ENCODE assay signal across 1 cellular context in genomic region chr2:158923180-158923594, GRCh38.
TF ChIP-seq lines count a peak whose summit lies in the region.

No MANE protein-coding gene starts in this region.

TF ChIP-seq in HEK293, 187 proteins besides CTCF, POLR2A, EP300 and RAD21 (continued from another document and continues in another):
- TF ChIP-seq ZNF362 (tag by site-specific recombination; IDR thresholded peaks at IDR 0.05) (no peak), FEZF1 (tag by site-specific recombination; IDR thresholded peaks at IDR 0.05) (peak; percentile 83), ZSCAN18 (tag by site-specific recombination; IDR thresholded peaks at IDR 0.05) (no peak), ZBTB8A (tag by site-specific recombination; IDR thresholded peaks at IDR 0.05) (peak; percentile 61), PRDM10 (tag by site-specific recombination; IDR thresholded peaks at IDR 0.05) (peak; percentile 75), SCRT2 (tag by site-specific recombination; IDR thresholded peaks at IDR 0.05) (peak; percentile 88), ZNF350 (tag by site-specific recombination; IDR thresholded peaks at IDR 0.05) (no peak), ZNF114 (tag by site-specific recombination; IDR thresholded peaks at IDR 0.05) (no peak), ZNF664 (tag by site-specific recombination; IDR thresholded peaks at IDR 0.05) (0 out of 2 replicates have a peak, but pooled peaks have one; percentile 11), ZNF266 (tag by site-specific recombination; IDR thresholded peaks at IDR 0.05; ENCODE audit: low read depth) (no peak), ZNF335 (tag by site-specific recombination; conservative IDR thresholded peaks at IDR 0.05) (peak; percentile 34), ZNF510 (tag by site-specific recombination; IDR thresholded peaks at IDR 0.05; ENCODE audit: insufficient replicate concordance) (no peak), RBAK (tag by site-specific recombination; IDR thresholded peaks at IDR 0.05) (no peak), ZNF18 (tag by site-specific recombination; IDR thresholded peaks at IDR 0.05) (no peak), ZNF341 (tag by site-specific recombination; IDR thresholded peaks at IDR 0.05; ENCODE audit: low read depth) (no peak), ATF2 (tag by site-specific recombination; IDR thresholded peaks at IDR 0.05; ENCODE audit: low read depth) (no peak), OSR2 (tag by site-specific recombination; IDR thresholded peaks at IDR 0.05) (peak; percentile 60; the same call in 1 of the 2 replicates), ZNF175 (tag by site-specific recombination; IDR thresholded peaks at IDR 0.05) (no peak), ZNF670 (tag by site-specific recombination; IDR thresholded peaks at IDR 0.05; ENCODE audit: low read depth) (no peak), ZNF555 (tag by site-specific recombination; conservative IDR thresholded peaks at IDR 0.05) (no peak), SALL2 (tag by site-specific recombination; IDR thresholded peaks at IDR 0.05; ENCODE audit: borderline replicate concordance) (no peak), ZNF132 (tag by site-specific recombination; IDR thresholded peaks at IDR 0.05; ENCODE audit: borderline replicate concordance) (no peak), GFI1B (tag by site-specific recombination; IDR thresholded peaks at IDR 0.05) (peak; percentile 88), ZNF324 (tag by site-specific recombination; IDR thresholded peaks at IDR 0.05) (no peak), PRDM2 (tag by site-specific recombination; IDR thresholded peaks at IDR 0.05; ENCODE audit: borderline replicate concordance) (no peak), ZBTB20 (tag by site-specific recombination; IDR thresholded peaks at IDR 0.05) (no peak), ZNF391 (tag by site-specific recombination; IDR thresholded peaks at IDR 0.05; ENCODE audit: borderline replicate concordance, low read depth) (no peak), BCL6B (tag by site-specific recombination; IDR thresholded peaks at IDR 0.05) (no peak), ZNF433 (tag by site-specific recombination; IDR thresholded peaks at IDR 0.05; ENCODE audit: low read depth) (no peak), ZNF843 (tag by site-specific recombination; IDR thresholded peaks at IDR 0.05) (peak; percentile 68; the same call in 1 of the 2 replicates), EGR2 (tag by site-specific recombination; IDR thresholded peaks at IDR 0.05; ENCODE audit: low read depth) (no peak), PRDM6 (tag by site-specific recombination; IDR thresholded peaks at IDR 0.05) (peak; percentile 87), SP7 (tag by site-specific recombination; IDR thresholded peaks at IDR 0.05) (0 out of 2 replicates have a peak, but pooled peaks have one; percentile 28), IKZF3 (tag by site-specific recombination; IDR thresholded peaks at IDR 0.05) (peak; percentile 31; the same call in 1 of the 2 replicates), ZNF660 (tag by site-specific recombination; IDR thresholded peaks at IDR 0.05) (no peak), ZIC2 (tag by site-specific recombination; IDR thresholded peaks at IDR 0.05) (peak; percentile 94), ZNF580 (tag by site-specific recombination; IDR thresholded peaks at IDR 0.05) (no peak), ZNF623 (tag by site-specific recombination; IDR thresholded peaks at IDR 0.05) (no peak), HOXC10 (CRISPR knock-in tag; IDR thresholded peaks at IDR 0.05) (no peak), GLIS1 (tag by site-specific recombination; IDR thresholded peaks at IDR 0.05) (peak; percentile 46; the same call in 1 of the 2 replicates), ZNF776 (tag by site-specific recombination; IDR thresholded peaks at IDR 0.05; ENCODE audit: borderline replicate concordance) (no peak), ZNF548 (tag by site-specific recombination; IDR thresholded peaks at IDR 0.05) (no peak), SCRT1 (tag by site-specific recombination; IDR thresholded peaks at IDR 0.05; ENCODE audit: borderline replicate concordance) (0 out of 2 replicates have a peak, but pooled peaks have one; percentile 41), ZNF302 (tag by site-specific recombination; IDR thresholded peaks at IDR 0.05; ENCODE audit: low read depth) (no peak), MZF1 (tag by site-specific recombination; IDR thresholded peaks at IDR 0.05; ENCODE audit: borderline replicate concordance) (peak; percentile 89), MEIS1 (CRISPR knock-in tag; IDR thresholded peaks at IDR 0.05; ENCODE audit: borderline replicate concordance) (peak; percentile 69), SETDB1 (IDR thresholded peaks at IDR 0.05; ENCODE audit: insufficient read length, low read length) (no peak), HOXD13 (CRISPR knock-in tag; IDR thresholded peaks at IDR 0.05; ENCODE audit: borderline replicate concordance) (peak; percentile 92)
